Comparison of ENCODE assay signal across 1 cellular context in the genomic region with DNA sequence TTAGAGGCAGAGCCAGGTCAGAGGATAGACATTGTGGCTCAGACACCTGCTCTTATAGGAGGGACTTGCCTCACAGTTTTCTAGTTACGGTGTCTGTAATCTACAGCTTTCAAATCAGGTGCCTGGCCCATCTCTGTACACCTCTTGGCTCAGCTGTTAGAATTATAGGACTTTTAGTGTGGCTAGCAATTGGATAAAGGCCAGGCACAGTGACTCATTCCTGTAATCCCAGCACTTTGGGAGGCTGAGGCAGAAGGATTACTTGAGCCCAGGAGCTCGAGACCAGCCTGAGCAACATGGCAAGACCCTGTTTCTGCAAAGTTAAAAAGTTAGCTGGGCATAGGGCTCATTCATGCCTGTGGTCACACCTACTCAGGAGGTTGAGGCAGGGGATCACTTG.
TF ChIP-seq lines count a peak whose summit lies in the region.

No MANE protein-coding gene starts in this region.

TF ChIP-seq in IMR-90, 13 proteins besides CTCF, POLR2A, EP300 and RAD21:
- TF ChIP-seq SMC3 (IDR thresholded peaks at IDR 0.05; ENCODE audit: low read depth, low read length) (no peak), MAZ (IDR thresholded peaks at IDR 0.05; ENCODE audit: borderline replicate concordance, low read depth, low read length) (no peak), ELK1 (IDR thresholded peaks at IDR 0.05; ENCODE audit: borderline replicate concordance, low read depth, low read length) (no peak), NFE2L2 (IDR thresholded peaks at IDR 0.05; ENCODE audit: low read depth, low read length) (no peak), CHD1 (IDR thresholded peaks at IDR 0.05; ENCODE audit: low read depth, low read length) (no peak), CEBPB (IDR thresholded peaks at IDR 0.05; ENCODE audit: low read depth, low read length) (no peak), RFX5 (IDR thresholded peaks at IDR 0.05; ENCODE audit: low read depth, low read length) (no peak), BHLHE40 (IDR thresholded peaks at IDR 0.05; ENCODE audit: low read depth, low read length) (no peak), MXI1 (IDR thresholded peaks at IDR 0.05; ENCODE audit: borderline replicate concordance, low read depth, low read length) (no peak), RCOR1 (IDR thresholded peaks at IDR 0.05; ENCODE audit: insufficient replicate concordance, low read length) (no peak), USF2 (IDR thresholded peaks at IDR 0.05; ENCODE audit: low read depth, low read length) (no peak), MAFK (IDR thresholded peaks at IDR 0.05; ENCODE audit: low read depth, low read length) (no peak), FOS (IDR thresholded peaks at IDR 0.05; ENCODE audit: low read depth, low read length) (no peak)
